ENCODE assay signal across 8 cellular contexts in the genomic region with DNA sequence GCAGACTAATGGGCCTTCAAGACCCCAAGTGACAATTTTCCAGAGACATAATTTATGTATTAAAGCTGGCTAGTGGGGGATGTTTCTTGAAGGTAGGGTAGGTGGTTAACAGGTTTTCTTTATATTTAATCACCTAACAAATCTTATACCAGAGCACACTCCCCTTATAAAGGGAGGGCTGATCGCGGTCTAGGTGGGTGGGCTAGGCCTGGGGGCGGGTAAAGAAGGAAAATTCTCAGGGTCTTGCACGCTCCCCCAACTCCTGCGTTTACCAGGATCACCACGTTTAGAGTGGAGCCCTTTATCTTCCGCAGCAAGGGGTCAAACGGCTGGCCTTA. TPM values are rescaled to one million over a fixed set of nuclear protein-coding genes. Genes with fewer than 3 reads are reported as not detected.
DNase-seq lines count a peak whose midpoint lies in the region; TF ChIP-seq lines count a peak whose summit lies in the region.

No MANE protein-coding gene starts in this region.

- 2 to 6% (median 3%) methylated on average over 8 of the region's 8 CpGs for WGBS in spleen, 5 donors

- H3K4me3 ChIP-seq in H7 (ENCODE audit: insufficient read depth, low read depth, low read length) (peak overlapping the region; percentile 49), WI38 (ENCODE audit: low read depth, low read length) (peak overlapping the region; percentile 58), right atrium auricular region (peak overlapping the region; percentile 24 to 48), spleen (peak overlapping the region; percentile 30 to 70 (median 44))

- intact Hi-C loops in spleen (cut with DNase I; ENCODE audit: low total_unique reads), result no loop called here

- H3K36me3 ChIP-seq in H7 (replicated peaks; ENCODE audit: control insufficient read depth, insufficient read depth, low read length) (no peaks in the 10 kb centered on the region), right atrium auricular region (no peaks in the 10 kb centered on the region), spleen (no peaks in the 10 kb centered on the region)

- no peaks in the 10 kb centered on the region for H3K9me3 ChIP-seq in right atrium auricular region
- H3K9me3 ChIP-seq in spleen, result peaks cover 0 to 11% (median 4%) of the 10 kb centered on the region in 8 donors

- no peak for TF ChIP-seq POLR2A in spleen (IDR thresholded peaks at IDR 0.05)

- H3K27me3 ChIP-seq in H7 (ENCODE audit: control insufficient read depth, insufficient read depth, low read length), result no peaks in the 10 kb centered on the region
- no peaks in the 10 kb centered on the region for H3K27me3 ChIP-seq in right atrium auricular region
- H3K27me3 ChIP-seq in spleen (replicated peaks in 1 of 7), result peaks cover 0 to 17% (median 0%) of the 10 kb centered on the region in 7 donors

- peaks cover 0 to 6% of the 10 kb centered on the region in 2 donors for H3K4me1 ChIP-seq in right atrium auricular region
- H3K4me1 ChIP-seq in spleen, result peaks cover 3 to 34% (median 18%) of the 10 kb centered on the region in 6 donors

- TF ChIP-seq CTCF in WI38 (IDR thresholded peaks at IDR 0.05; ENCODE audit: low read depth, low read length) (no peak), right atrium auricular region (IDR thresholded peaks at IDR 0.05) (no peak), spleen (IDR thresholded peaks at IDR 0.05 in 8 of 11, conservative IDR thresholded peaks at IDR 0.05 in 3 of 11) (no peak)

- no peak overlapping the region for H3K27ac ChIP-seq in right atrium auricular region
- peak overlapping the region in 5 of 8 donors; percentile 35 to 76 (median 73) for H3K27ac ChIP-seq in spleen

- no peak for DNase-seq in H7
- no peak for DNase-seq in right atrium auricular region (ENCODE audit: low spot score)
- DNase-seq in spleen, result no peak
- no peak for DNase-seq in NCI-H2171 (lab: John Stamatoyannopoulos, UW)
- DNase-seq in cerebellar cortex (ENCODE audit: low spot score), result no peak
- DNase-seq in NCI-H1694 treated with DMSO at 0.1 percent for 48 hours (lab: John Stamatoyannopoulos, UW), result no peak
- no peak for DNase-seq in superior temporal gyrus (ENCODE audit: extremely low spot score)

RNA-seq across cellular contexts. Expression of a gene that starts 19.9 kb away (rescaled TPM):
- 55.1 and 59.3 TPM in 2 replicates for total RNA-seq in H7 (2014; rRNA removed; shearing (Covaris generic))
- total RNA-seq in right atrium auricular region (10 to 100 TPM; 17.1 to 38.3 TPM), spleen (100 to 1,000 TPM in 4 of 7 donors, 10 to 100 TPM in 3; 92.9 to 129 (median 102) TPM)
- polyA plus RNA-seq in spleen, result 100 to 1,000 TPM in 2 of 3 donors, 10 to 100 TPM in 1; 53.6 to 108 (median 102) TPM

RNA-seq across cellular contexts. Expression of a gene that starts 26.0 kb away (rescaled TPM):
- total RNA-seq in H7 (2014; rRNA removed; shearing (Covaris generic)), result 57.6 and 58.3 TPM in 2 replicates
- total RNA-seq in right atrium auricular region (10 to 100 TPM; 47.9 to 77.1 TPM), spleen (100 to 1,000 TPM in 1 of 7 donors, 10 to 100 TPM in 6; 83.0 to 137 (median 89.1) TPM)
- polyA plus RNA-seq in spleen, result 10 to 100 TPM; 22.2 to 41.5 (median 25.7) TPM

RNA-seq across cellular contexts. Expression of a gene that starts 41.1 kb away (rescaled TPM):
- 0.33 TPM in 1 of 2 replicates, not detected in the other for total RNA-seq in H7 (2014; rRNA removed; shearing (Covaris generic))
- total RNA-seq in right atrium auricular region, result under 1 TPM in 1 of 2 donors, not detected in 1; 0.30 TPM
- under 1 TPM in 5 of 7 donors, not detected in 2; 0.25 to 0.85 (median 0.44) TPM for total RNA-seq in spleen
- polyA plus RNA-seq in spleen, result under 1 TPM; 0.13 to 0.56 (median 0.48) TPM

Comparison
In these comparisons a context has a peak if more than half of its experiments do, and no peak if none do; other contexts are left out.
1. H3K27ac ChIP-seq: peak in spleen (5 of 8); none in right atrium auricular region (0 of 2).
2. Peak in every context shown above with its lines, with median percentiles within 50 percentile points of each other: H3K4me3 ChIP-seq.